Comparison of ENCODE assay signal across 8 cellular contexts in the genomic region with DNA sequence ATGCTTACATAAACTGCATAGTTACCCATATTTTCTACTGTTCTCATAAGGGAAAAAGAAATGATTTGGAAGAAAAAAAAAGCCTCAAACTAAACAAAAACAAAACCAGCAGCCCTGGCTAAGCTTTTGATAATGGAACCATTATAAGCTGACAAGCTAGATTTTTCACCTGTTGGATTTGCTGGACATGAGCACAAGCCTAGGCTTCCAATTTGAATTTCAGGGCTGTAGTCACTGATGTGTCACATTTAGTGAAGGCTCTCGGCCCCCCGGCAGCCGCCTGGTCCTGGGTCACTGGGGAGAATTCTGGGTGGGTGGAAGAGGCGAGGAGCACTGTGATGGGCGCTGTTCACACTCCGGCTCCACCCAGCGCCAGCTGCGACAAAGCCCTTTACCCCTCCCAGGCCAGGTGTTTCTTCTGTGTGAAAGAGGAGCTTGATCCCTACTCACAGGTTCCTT. TPM values are rescaled to one million over a fixed set of nuclear protein-coding genes. Genes with fewer than 3 reads are reported as not detected.
A peak's percentile ranks its signal among the peaks of the same experiment; 100 is the strongest.
DNase-seq lines count a peak whose midpoint lies in the region; ATAC-seq and TF ChIP-seq lines count a peak whose summit lies in the region.

No MANE protein-coding gene starts in this region.

- H3K27ac Mint-ChIP-seq in activated CD4-positive, alpha-beta T cell treated with anti-CD3 and anti-CD28 coated beads, Interleukin-2, amount 10 ng/mL, durations not matched to agents 7 days and 5 days, result peak overlapping the region; percentile 95
- peak overlapping the region; percentile 87 to 99 (median 92) for H3K27ac Mint-ChIP-seq in naive thymus-derived CD8-positive, alpha-beta T cell

- peak overlapping the region; percentile 80 for H3K4me3 ChIP-seq in choroid plexus epithelial cell (ENCODE audit: low read depth, low read length)

- DNase-seq in activated CD4-positive, alpha-beta T cell treated with anti-CD3 and anti-CD28 coated beads, Interleukin-2, amount 10 ng/mL, durations not matched to agents 7 days and 5 days, result no peak
- DNase-seq in activated CD4-positive, alpha-beta T cell treated with anti-CD3 and anti-CD28 coated beads, Interleukin-2, amount 50 U/mL, for 48 hours, result no peak
- DNase-seq in NCI-H526 treated with DMSO at 0.1 percent for 48 hours (lab: John Stamatoyannopoulos, UW) (peak; percentile 31), choroid plexus epithelial cell (ENCODE audit: low read depth) (no peak), middle frontal gyrus (ENCODE audit: extremely low spot score, low spot score) (no peak), globus pallidus (ENCODE audit: low spot score) (no peak)
- DNase-seq in naive thymus-derived CD8-positive, alpha-beta T cell, result no peak

- CTCF ChIA-PET in activated CD4-positive, alpha-beta T cell treated with anti-CD3 and anti-CD28 coated beads, Interleukin-2, amount 10 ng/mL, durations not matched to agents 7 days and 5 days (lab: Charles Lee), result interaction anchor here (0.7 to 4.2 kb wide), 3 partner anchors 9 to 135 kb away, joined by 4 to 31 read pairs (median 5); no protein-coding TSS in a partner anchor

- H3K4me1 Mint-ChIP-seq in activated CD4-positive, alpha-beta T cell treated with anti-CD3 and anti-CD28 coated beads, Interleukin-2, amount 10 ng/mL, durations not matched to agents 7 days and 5 days, result peaks cover 60% of the 10 kb centered on the region
- peaks cover 26 to 69% (median 67%) of the 10 kb centered on the region in 4 donors for H3K4me1 Mint-ChIP-seq in naive thymus-derived CD8-positive, alpha-beta T cell

- POLR2A ChIA-PET in activated CD4-positive, alpha-beta T cell treated with anti-CD3 and anti-CD28 coated beads, Interleukin-2, amount 10 ng/mL, durations not matched to agents 7 days and 5 days (lab: Charles Lee), result interaction anchor here (0.6 kb wide), 1 partner anchor 68 kb away, joined by 3 read pairs; no protein-coding TSS in a partner anchor
- POLR2A ChIA-PET in naive thymus-derived CD8-positive, alpha-beta T cell (lab: Charles Lee), result interaction anchor here (0.5 to 5.9 kb wide), 14 partner anchors 8 to 562 kb away, joined by 3 to 44 read pairs (median 4); a partner anchor contains a TSS

- ATAC-seq in naive thymus-derived CD8-positive, alpha-beta T cell, result no peak
- no peak for ATAC-seq in esophagus mucosa

- peak overlapping the region; percentile 92 for H3K4me3 Mint-ChIP-seq in activated CD4-positive, alpha-beta T cell treated with anti-CD3 and anti-CD28 coated beads, Interleukin-2, amount 10 ng/mL, durations not matched to agents 7 days and 5 days
- H3K4me3 Mint-ChIP-seq in naive thymus-derived CD8-positive, alpha-beta T cell, result peak overlapping the region; percentile 87 to 98 (median 94)

- no peak for TF ChIP-seq CTCF in choroid plexus epithelial cell (conservative IDR thresholded peaks at IDR 0.05; ENCODE audit: low read depth, low read length)

- no peaks in the 10 kb centered on the region for H3K9me3 Mint-ChIP-seq in activated CD4-positive, alpha-beta T cell treated with anti-CD3 and anti-CD28 coated beads, Interleukin-2, amount 10 ng/mL, durations not matched to agents 7 days and 5 days
- H3K9me3 Mint-ChIP-seq in naive thymus-derived CD8-positive, alpha-beta T cell, result no peaks in the 10 kb centered on the region

- no peaks in the 10 kb centered on the region for H3K27me3 Mint-ChIP-seq in activated CD4-positive, alpha-beta T cell treated with anti-CD3 and anti-CD28 coated beads, Interleukin-2, amount 10 ng/mL, durations not matched to agents 7 days and 5 days
- no peaks in the 10 kb centered on the region for H3K27me3 Mint-ChIP-seq in naive thymus-derived CD8-positive, alpha-beta T cell

- peaks cover 5% of the 10 kb centered on the region for H3K36me3 Mint-ChIP-seq in activated CD4-positive, alpha-beta T cell treated with anti-CD3 and anti-CD28 coated beads, Interleukin-2, amount 10 ng/mL, durations not matched to agents 7 days and 5 days (ENCODE audit: low read depth)
- no peaks in the 10 kb centered on the region for H3K36me3 Mint-ChIP-seq in naive thymus-derived CD8-positive, alpha-beta T cell

RNA-seq across cellular contexts. Expression of a gene that starts 4.6 kb away (rescaled TPM):
- total RNA-seq in activated CD4-positive, alpha-beta T cell treated with anti-CD3 and anti-CD28 coated beads, Interleukin-2, amount 10 ng/mL, durations not matched to agents 7 days and 5 days, result under 1 TPM; 0.79 to 0.81 TPM
- total RNA-seq in naive thymus-derived CD8-positive, alpha-beta T cell, result 1 to 10 TPM; 2.1 to 2.7 TPM
- polyA plus RNA-seq in naive thymus-derived CD8-positive, alpha-beta T cell, result 1 to 10 TPM; 1.5 to 2.0 (median 1.6) TPM
- 1.2 TPM for total RNA-seq in esophagus mucosa
